22 cellular contexts compared by ENCODE assay signal in genomic region chr1:22129501-22130117, GRCh38. TPM values are rescaled to one million over a fixed set of nuclear protein-coding genes. Genes with fewer than 3 reads are reported as not detected.
A peak's percentile ranks its signal among the peaks of the same experiment; 100 is the strongest.
DNase-seq lines count a peak whose midpoint lies in the region; ATAC-seq and TF ChIP-seq lines count a peak whose summit lies in the region.
"Had no signal": no experiment of that assay in that cellular context is flagged by ENCODE, and none has a peak within 500 bp of the region (broad histone marks: within the 10 kb centered on the region; RNA-seq: fewer than 3 reads in every experiment).

No MANE protein-coding gene starts in this region.

- H3K27me3 Mint-ChIP-seq in activated naive CD4-positive, alpha-beta T cell treated with anti-CD3 and anti-CD28 coated beads, Interleukin-2, amount 10 ng/mL, durations not matched to agents 7 days and 5 days: peaks cover 6% of the 10 kb centered on the region
- H3K27me3 Mint-ChIP-seq in progenitor cell of endocrine pancreas: peaks cover 16% of the 10 kb centered on the region
- H3K27me3 Mint-ChIP-seq: CD4-positive, alpha-beta memory T cell had no signal

- H3K4me1 ChIP-seq in neuronal stem cell (ENCODE audit: control insufficient read depth in 2 of 2, insufficient read depth in 1 of 2, low read depth in 1 of 2, low read length in 2 of 2): no peaks in the 10 kb centered on the region
- H3K4me1 ChIP-seq: BE2C had no signal

- H3K4me2 ChIP-seq in neuronal stem cell (ENCODE audit: insufficient read depth, low read length, poor library complexity, severe bottlenecking): no peak overlapping the region
- H3K4me2 ChIP-seq: BLaER1 had no signal

- H2BK15ac ChIP-seq in neuronal stem cell (ENCODE audit: low read length): no peak overlapping the region

- no peak for DNase-seq in activated naive CD4-positive, alpha-beta T cell treated with anti-CD3 and anti-CD28 coated beads, Interleukin-2, amount 10 ng/mL, durations not matched to agents 7 days and 5 days
- DNase-seq in activated naive CD4-positive, alpha-beta T cell treated with anti-CD3 and anti-CD28 coated beads, Interleukin-2, amount 50 U/mL, for 16 hours: no peak
- DNase-seq in H7 (peak; percentile 37), neuronal stem cell (ENCODE audit: low spot score) (no peak), progenitor cell of endocrine pancreas (ENCODE audit: low spot score, unreplicated experiment) (no peak), NCI-H187 (lab: John Stamatoyannopoulos, UW) (no peak)
- no peak for DNase-seq in activated CD8-positive, alpha-beta memory T cell treated with anti-CD3 and anti-CD28 coated beads for 24 hours
- DNase-seq: 8988T; ACHN; BE2C; C1 segment of cervical spinal cord; CD4-positive, alpha-beta memory T cell; CD4-positive, CD25-positive, alpha-beta regulatory T cell; CD8-positive, alpha-beta memory T cell; COR-L47; DMS79 treated with DMSO at 0.1 percent for 48 hours; GF-D8 had no signal

- no peak for ATAC-seq in HG03520 (IDR thresholded peaks at IDR 0.05; ENCODE audit: unreplicated experiment)

- H2BK5ac ChIP-seq in neuronal stem cell (ENCODE audit: low read length): no peak overlapping the region

- H3K36me3 Mint-ChIP-seq in activated naive CD4-positive, alpha-beta T cell treated with anti-CD3 and anti-CD28 coated beads, Interleukin-2, amount 10 ng/mL, durations not matched to agents 7 days and 5 days: no peaks in the 10 kb centered on the region
- H3K36me3 Mint-ChIP-seq in progenitor cell of endocrine pancreas (ENCODE audit: insufficient read depth): no peaks in the 10 kb centered on the region
- H3K36me3 Mint-ChIP-seq: CD14-positive monocyte; CD4-positive, alpha-beta memory T cell; CD8-positive, alpha-beta memory T cell had no signal

- H3K36me3 ChIP-seq in H7 (replicated peaks; ENCODE audit: control insufficient read depth, insufficient read depth, low read length) (no peaks in the 10 kb centered on the region), neuronal stem cell (replicated peaks in 1 of 2; ENCODE audit: control insufficient read depth in 2 of 2, insufficient read depth in 2 of 2, low read length in 2 of 2) (no peaks in the 10 kb centered on the region)
- H3K36me3 ChIP-seq: BE2C, BLaER1 had no signal

- H3K27ac ChIP-seq in neuronal stem cell (replicated peaks; ENCODE audit: low read length): no peak overlapping the region
- H3K27ac ChIP-seq: BLaER1 had no signal

- peak overlapping the region; percentile 73 for H3K9ac ChIP-seq in neuronal stem cell (ENCODE audit: low read depth, low read length, poor library complexity)
- H3K9ac ChIP-seq: BLaER1 had no signal

- peak overlapping the region; percentile 51 for H3K14ac ChIP-seq in neuronal stem cell (ENCODE audit: low read length)

- no peak overlapping the region for H3K4ac ChIP-seq in neuronal stem cell (ENCODE audit: low read length)

- no peaks in the 10 kb centered on the region for H3K79me1 ChIP-seq in neuronal stem cell (ENCODE audit: low read depth, low read length)

- no peaks in the 10 kb centered on the region for H3K4me1 Mint-ChIP-seq in activated naive CD4-positive, alpha-beta T cell treated with anti-CD3 and anti-CD28 coated beads, Interleukin-2, amount 10 ng/mL, durations not matched to agents 7 days and 5 days
- no peaks in the 10 kb centered on the region for H3K4me1 Mint-ChIP-seq in progenitor cell of endocrine pancreas (ENCODE audit: low read depth)
- H3K4me1 Mint-ChIP-seq: CD8-positive, alpha-beta memory T cell had no signal

- peaks cover 0 to 2% of the 10 kb centered on the region in 2 donors for H3K9me3 ChIP-seq in neuronal stem cell (replicated peaks in 1 of 2; ENCODE audit: control insufficient read depth in 2 of 2, insufficient read depth in 1 of 2, low read depth in 1 of 2, low read length in 2 of 2)
- H3K9me3 ChIP-seq: BE2C, BLaER1 had no signal

- H3K23ac ChIP-seq in neuronal stem cell (ENCODE audit: low read depth, low read length, poor library complexity): peak overlapping the region; percentile 57

- H3K27me3 ChIP-seq in H7 (ENCODE audit: control insufficient read depth, insufficient read depth, low read length): no peaks in the 10 kb centered on the region
- H3K27me3 ChIP-seq in neuronal stem cell (ENCODE audit: control insufficient read depth in 3 of 3, insufficient read depth in 3 of 3, low read depth in 1 of 3, low read length in 3 of 3): peaks cover 0 to 21% (median 18%) of the 10 kb centered on the region in 3 experiments
- H3K27me3 ChIP-seq: BE2C, BLaER1 had no signal

- H3K4me3 Mint-ChIP-seq in activated naive CD4-positive, alpha-beta T cell treated with anti-CD3 and anti-CD28 coated beads, Interleukin-2, amount 10 ng/mL, durations not matched to agents 7 days and 5 days: no peak overlapping the region
- no peak overlapping the region for H3K4me3 Mint-ChIP-seq in progenitor cell of endocrine pancreas (ENCODE audit: low read depth)
- H3K4me3 Mint-ChIP-seq: CD14-positive monocyte; CD4-positive, alpha-beta memory T cell; CD4-positive, CD25-positive, alpha-beta regulatory T cell; CD8-positive, alpha-beta memory T cell had no signal

- no peak overlapping the region for H4K91ac ChIP-seq in neuronal stem cell (ENCODE audit: low read depth, low read length, poor library complexity)

- no peak overlapping the region for H3K4me3 ChIP-seq in H7 (ENCODE audit: insufficient read depth, low read depth, low read length)
- H3K4me3 ChIP-seq in neuronal stem cell (ENCODE audit: low read length in 2 of 2): no peak overlapping the region
- H3K4me3 ChIP-seq: BLaER1 had no signal

- H2BK120ac ChIP-seq in neuronal stem cell (ENCODE audit: low read depth, low read length): no peak overlapping the region

- H3K9me3 Mint-ChIP-seq in activated naive CD4-positive, alpha-beta T cell treated with anti-CD3 and anti-CD28 coated beads, Interleukin-2, amount 10 ng/mL, durations not matched to agents 7 days and 5 days: no peaks in the 10 kb centered on the region
- no peaks in the 10 kb centered on the region for H3K9me3 Mint-ChIP-seq in progenitor cell of endocrine pancreas (ENCODE audit: low read depth)
- H3K9me3 Mint-ChIP-seq: CD14-positive monocyte; CD4-positive, alpha-beta memory T cell; CD4-positive, CD25-positive, alpha-beta regulatory T cell; CD8-positive, alpha-beta memory T cell had no signal

- H2BK12ac ChIP-seq in neuronal stem cell (ENCODE audit: low read length): no peak overlapping the region

- no peak overlapping the region for H2AK5ac ChIP-seq in neuronal stem cell (ENCODE audit: low read depth, low read length)

- no peak overlapping the region for H4K8ac ChIP-seq in neuronal stem cell (ENCODE audit: low read depth, low read length)

- TF ChIP-seq CTCF in progenitor cell of endocrine pancreas (IDR thresholded peaks at IDR 0.05; ENCODE audit: unreplicated experiment): no peak

- CTCF ChIA-PET in activated naive CD4-positive, alpha-beta T cell treated with anti-CD3 and anti-CD28 coated beads, Interleukin-2, amount 10 ng/mL, durations not matched to agents 7 days and 5 days (lab: Charles Lee): interaction anchor here (1.1 to 3.3 kb wide), 3 partner anchors 12 to 287 kb away, joined by 3 to 18 read pairs (median 4); no protein-coding TSS in a partner anchor

- H2AFZ ChIP-seq in neuronal stem cell (ENCODE audit: low read length): no peak overlapping the region

- H3K18ac ChIP-seq in neuronal stem cell (ENCODE audit: low read length): peak overlapping the region; percentile 30

- peak overlapping the region; percentile 33 for H3K27ac Mint-ChIP-seq in activated naive CD4-positive, alpha-beta T cell treated with anti-CD3 and anti-CD28 coated beads, Interleukin-2, amount 10 ng/mL, durations not matched to agents 7 days and 5 days
- H3K27ac Mint-ChIP-seq in progenitor cell of endocrine pancreas: peak overlapping the region; percentile 56

- no CpG with 5 or more reads among the region's 29 CpGs for WGBS in neuronal stem cell (ENCODE audit: extremely low coverage in 2 of 2, insufficient read length in 2 of 2, insufficient replicate concordance in 1 of 2), 2 donors

RNA-seq across cellular contexts. Expression of gene WNT4, which starts 13.3 kb away (rescaled TPM):
- total RNA-seq in H7 (2014; rRNA removed; shearing (Covaris generic)): 0.33 and 0.94 TPM in 2 replicates
- not detected for polyA plus RNA-seq in neuronal stem cell (2013, experiment 1 of 2)
- polyA plus RNA-seq in neuronal stem cell (2013, experiment 2 of 2): not detected
- total RNA-seq in progenitor cell of endocrine pancreas: 0.74 and 0.98 TPM in 2 replicates
- total RNA-seq: A673; CD4-positive, alpha-beta memory T cell; CD4-positive, CD25-positive, alpha-beta regulatory T cell; CD8-positive, alpha-beta memory T cell had no signal
- polyA plus RNA-seq: AG04450, CD14-positive monocyte had no signal
